In the genomic region with DNA sequence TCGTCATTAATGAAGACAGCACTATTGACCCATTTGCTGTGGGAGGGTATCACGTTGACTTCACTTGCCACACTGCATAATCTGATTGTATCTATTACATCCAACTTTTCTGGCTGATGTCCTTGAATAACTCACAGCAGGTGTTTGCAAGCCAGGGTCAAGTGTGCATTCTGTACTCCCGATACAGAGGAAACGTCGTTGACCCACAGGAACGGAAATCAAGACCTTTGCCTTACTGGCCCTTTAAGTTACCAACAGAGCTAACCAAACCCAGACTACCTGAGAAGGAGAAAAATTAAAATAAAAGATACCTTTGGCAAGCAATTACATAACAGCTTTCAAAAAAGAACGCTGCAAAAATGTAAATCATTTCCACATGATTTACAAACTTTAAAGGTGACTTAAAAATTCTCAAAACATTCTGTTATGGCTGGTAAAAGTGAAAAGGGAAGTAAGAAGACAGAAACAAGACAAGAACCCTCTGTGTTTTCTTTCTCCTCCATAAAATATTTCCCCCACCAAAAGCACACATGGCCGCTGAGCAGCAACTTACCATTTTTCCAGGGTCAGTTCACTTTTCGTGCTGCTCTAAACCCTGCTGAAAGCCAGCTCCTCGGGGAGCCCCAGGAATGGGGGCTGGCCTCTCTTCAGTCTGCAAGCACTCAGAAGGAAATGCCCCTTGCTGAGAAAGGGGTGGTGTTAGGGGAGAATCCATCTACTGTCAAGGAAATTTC, we compare ENCODE assay signal across 28 cellular contexts. TPM values are rescaled to one million over a fixed set of nuclear protein-coding genes. Genes with fewer than 3 reads are reported as not detected.
DNase-seq lines count a peak whose midpoint lies in the region; ATAC-seq, FAIRE-seq and TF ChIP-seq lines count a peak whose summit lies in the region.
"Had no signal": no experiment of that assay in that cellular context is flagged by ENCODE, and none has a peak within 500 bp of the region (broad histone marks: within the 10 kb centered on the region; RNA-seq: fewer than 3 reads in every experiment).

No MANE protein-coding gene starts in this region.

- H3K27me3 ChIP-seq in GM12878 (replicated peaks in 1 of 2; ENCODE audit: control insufficient read depth in 2 of 2, insufficient read depth in 2 of 2, low read length in 1 of 2) = no peaks in the 10 kb centered on the region; a peak in 1 of 4 replicates
- no peaks in the 10 kb centered on the region for H3K27me3 ChIP-seq in parathyroid adenoma (ENCODE audit: control insufficient read depth, insufficient read depth, low read length)
- peaks cover 14% of the 10 kb centered on the region for H3K27me3 ChIP-seq in foreskin keratinocyte
- H3K27me3 ChIP-seq: brain microvascular endothelial cell had no signal

- peaks cover 0 to 2% of the 10 kb centered on the region in 2 donors for H3K9me3 Mint-ChIP-seq in stimulated activated naive B cell treated with anti-CD40 and anti-IgM and Interleukin-4, amounts not matched to agents 10 μg/mL and 1 μg/mL and 100 μg/mL, for 72 hours
- peaks cover 6% of the 10 kb centered on the region for H3K9me3 Mint-ChIP-seq in activated T-helper 17 cell treated with anti-CD3 and anti-CD28 coated beads, Interleukin-2, amount 50 U/mL, for 72 hours
- H3K9me3 Mint-ChIP-seq: activated CD4-positive, alpha-beta T cell treated with anti-CD3 and anti-CD28 coated beads, Interleukin-2, amount 10 ng/mL, durations not matched to agents 7 days and 5 days; activated naive CD4-positive, alpha-beta T cell treated with anti-CD3 and anti-CD28 coated beads, Interleukin-2, amount 10 ng/mL, durations not matched to agents 7 days and 5 days; CD4-positive, alpha-beta T cell; natural killer cell treated with Interleukin-12 subunit alpha and Interleukin-12 subunit beta and Interleukin-15 and Interleukin-18, amount 100 ng/mL, for 72 hours had no signal

- H3K4me3 ChIP-seq in GM12878 = peak overlapping the region; percentile 15; the same call in 1 of the 2 replicates
- no peak overlapping the region for H3K4me3 ChIP-seq in parathyroid adenoma (ENCODE audit: low read depth, low read length)
- H3K4me3 ChIP-seq: mucosa of descending colon had no signal

- TF ChIP-seq POLR2A in GM12878 (IDR thresholded peaks at IDR 0.05; ENCODE audit: low read depth, low read length) = no peak

- SMC1A ChIA-PET in GM12878 (lab: Charles Lee; ENCODE audit: uncharacterized antibody, unreplicated experiment) = interaction anchor here (0.9 to 1.4 kb wide), 2 partner anchors 98 to 109 kb away, joined by 3 to 4 read pairs; no protein-coding TSS in a partner anchor

- H3K27ac ChIP-seq in GM12878 (ENCODE audit: control insufficient read depth, insufficient read depth) (0 out of 2 replicates have a peak overlapping the region, but pooled peaks have one; percentile 9), parathyroid adenoma (no peak overlapping the region), foreskin keratinocyte (no peak overlapping the region)
- H3K27ac ChIP-seq: brain microvascular endothelial cell, KMS-11, WERI-Rb-1 had no signal

- in situ Hi-C loops in GM12878 (cut with MboI) = no loop called here

- TF ChIP-seq EP300 in GM12878 (IDR thresholded peaks at IDR 0.05; ENCODE audit: borderline replicate concordance in 1 of 2, control insufficient read depth in 1 of 2, low read depth in 2 of 2, low read length in 2 of 2) = no peak

- intact Hi-C loops in GM12878 (cut with micrococcal nuclease; ENCODE audit: unreplicated experiment) = loop anchor here (10.0 kb wide), 1 partner anchor 474 kb away; no protein-coding TSS in a partner anchor

- FAIRE-seq in GM12878 (lab: Jason Lieb, UNC) = peak; percentile 83
- FAIRE-seq: HTR-8/SVneo had no signal

- POLR2A ChIA-PET in GM12878 (lab: Charles Lee) = no interaction called here

- CTCF ChIA-PET in GM12878 (lab: Yijun Ruan, JAX) = interaction anchor here (0.8 to 2.1 kb wide), 7 partner anchors 10 to 111 kb away, joined by 3 to 7 read pairs (median 3); no protein-coding TSS in a partner anchor

- H3K27ac Mint-ChIP-seq in stimulated activated naive B cell treated with anti-CD40 and anti-IgM and Interleukin-4, amounts not matched to agents 10 μg/mL and 1 μg/mL and 100 μg/mL, for 72 hours = no peak overlapping the region
- no peak overlapping the region for H3K27ac Mint-ChIP-seq in activated T-helper 17 cell treated with anti-CD3 and anti-CD28 coated beads, Interleukin-2, amount 50 U/mL, for 72 hours
- H3K27ac Mint-ChIP-seq: activated CD4-positive, alpha-beta T cell treated with anti-CD3 and anti-CD28 coated beads, Interleukin-2, amount 10 ng/mL, durations not matched to agents 7 days and 5 days; activated naive CD4-positive, alpha-beta T cell treated with anti-CD3 and anti-CD28 coated beads, Interleukin-2, amount 10 ng/mL, durations not matched to agents 7 days and 5 days; CD4-positive, alpha-beta T cell; natural killer cell treated with Interleukin-12 subunit alpha and Interleukin-12 subunit beta and Interleukin-15 and Interleukin-18, amount 100 ng/mL, for 72 hours had no signal

- H3K9ac ChIP-seq in GM12878 (ENCODE audit: control insufficient read depth, insufficient read depth, low read length) (no peak overlapping the region), parathyroid adenoma (no peak overlapping the region)
- H3K9ac ChIP-seq: KMS-11 had no signal

- H2AFZ ChIP-seq in GM12878 (ENCODE audit: control insufficient read depth, low read depth, low read length) (peak overlapping the region; percentile 55), parathyroid adenoma (peak overlapping the region; percentile 5)

- H3K9me3 ChIP-seq in GM12878 (replicated peaks; ENCODE audit: control insufficient read depth, insufficient read depth, low read length) (no peaks in the 10 kb centered on the region; the same call in 2 of the 3 replicates), parathyroid adenoma (ENCODE audit: control insufficient read depth, low read length) (no peaks in the 10 kb centered on the region)
- H3K9me3 ChIP-seq: mucosa of descending colon had no signal

- no peaks in the 10 kb centered on the region for H3K36me3 ChIP-seq in GM12878 (ENCODE audit: control insufficient read depth in 2 of 2, insufficient read depth in 2 of 2, low read length in 1 of 2)
- H3K36me3 ChIP-seq in parathyroid adenoma (ENCODE audit: control insufficient read depth, insufficient read depth, low read length) = no peaks in the 10 kb centered on the region
- H3K36me3 ChIP-seq: brain microvascular endothelial cell, WERI-Rb-1 had no signal

- H3K4me1 ChIP-seq in GM12878 (ENCODE audit: control insufficient read depth, insufficient read depth, low read length) = peaks cover 16% of the 10 kb centered on the region
- no peaks in the 10 kb centered on the region for H3K4me1 ChIP-seq in parathyroid adenoma
- no peaks in the 10 kb centered on the region for H3K4me1 ChIP-seq in foreskin keratinocyte

- TF ChIP-seq RAD21 in GM12878 (IDR thresholded peaks at IDR 0.05; ENCODE audit: insufficient read depth, low read depth, low read length) = no peak

- no peaks in the 10 kb centered on the region for H3K79me2 ChIP-seq in GM12878 (ENCODE audit: control insufficient read depth, insufficient read depth, low read length)
- H3K79me2 ChIP-seq in parathyroid adenoma = no peaks in the 10 kb centered on the region

- 8% methylated on average over 10 of the region's 10 CpGs for WGBS in GM12878 (ENCODE audit: insufficient coverage, insufficient replicate concordance, low lambda C conversion rate, missing lambda C conversion rate)

- H3K27me3 Mint-ChIP-seq in stimulated activated naive B cell treated with anti-CD40 and anti-IgM and Interleukin-4, amounts not matched to agents 10 μg/mL and 1 μg/mL and 100 μg/mL, for 72 hours = peaks cover 11 to 15% of the 10 kb centered on the region in 2 donors
- peaks cover 4% of the 10 kb centered on the region for H3K27me3 Mint-ChIP-seq in activated T-helper 17 cell treated with anti-CD3 and anti-CD28 coated beads, Interleukin-2, amount 50 U/mL, for 72 hours

- BruUV-seq in GM12878 (replicated peaks; lab: Mats Ljungman, UMichigan) = no TSS peak

- RAD21 ChIA-PET in GM12878 (lab: Charles Lee; ENCODE audit: unreplicated experiment) = interaction anchor here (0.6 to 1.1 kb wide), 3 partner anchors 9 to 132 kb away, joined by 3 to 4 read pairs (median 3); no protein-coding TSS in a partner anchor

- ATAC-seq in HG02885 (IDR thresholded peaks at IDR 0.05; ENCODE audit: poor library complexity, unreplicated experiment) (peak; percentile 49), GM12878 (peak; percentile 51), foreskin keratinocyte (no peak)
- ATAC-seq in stimulated activated naive B cell treated with anti-CD40 and anti-IgM and Interleukin-4, amounts not matched to agents 10 μg/mL and 1 μg/mL and 100 μg/mL, for 72 hours (replicated peaks) = no peak
- no peak for ATAC-seq in activated T-helper 17 cell treated with anti-CD3 and anti-CD28 coated beads, Interleukin-2, amount 50 U/mL, for 72 hours (replicated peaks)
- ATAC-seq: mucosa of descending colon; natural killer cell treated with Interleukin-12 subunit alpha and Interleukin-12 subunit beta and Interleukin-15 and Interleukin-18, amount 100 ng/mL, for 72 hours; Panc1 had no signal

- DNase-seq in NCI-H748 (lab: John Stamatoyannopoulos, UW; ENCODE audit: unreplicated experiment) (peak; percentile 3), NCI-H748 treated with DMSO at 0.1 percent for 48 hours (lab: John Stamatoyannopoulos, UW) (no peak), GM12878 (ENCODE audit: low read depth, low spot score) (no peak), foreskin keratinocyte (no peak)
- DNase-seq in stimulated activated naive B cell treated with anti-CD40 and anti-IgM and Interleukin-4, amounts not matched to agents 10 μg/mL and 1 μg/mL and 100 μg/mL, for 72 hours = no peak
- DNase-seq: activated CD4-positive, alpha-beta T cell treated with anti-CD3 and anti-CD28 coated beads, Interleukin-2, amount 10 ng/mL, durations not matched to agents 7 days and 5 days; activated naive CD4-positive, alpha-beta T cell treated with anti-CD3 and anti-CD28 coated beads, Interleukin-2, amount 10 ng/mL, durations not matched to agents 7 days and 5 days; brain microvascular endothelial cell; CD4-positive, alpha-beta T cell; GOT3; islet precursor cell; MM.1S; mucosa of descending colon; NCI-H1436; NCI-H2081 treated with DMSO at 0.1 percent for 48 hours; NCI-H446 treated with DMSO at 0.1 percent for 48 hours; SHP77; stimulated activated CD4-positive, alpha-beta T cell treated with anti-CD3 and anti-CD28 coated beads, Interleukin-2, amount 100 ng/mL, for 24 hours; T1000; trophoblast cell; WERI-Rb-1 had no signal

- H3K4me2 ChIP-seq in GM12878 (ENCODE audit: control insufficient read depth, insufficient read depth) (peak overlapping the region; percentile 70), parathyroid adenoma (ENCODE audit: low read length) (no peak overlapping the region)
- H3K4me2 ChIP-seq: KMS-11 had no signal

- no peak overlapping the region for H3K4me3 Mint-ChIP-seq in stimulated activated naive B cell treated with anti-CD40 and anti-IgM and Interleukin-4, amounts not matched to agents 10 μg/mL and 1 μg/mL and 100 μg/mL, for 72 hours
- no peak overlapping the region for H3K4me3 Mint-ChIP-seq in activated T-helper 17 cell treated with anti-CD3 and anti-CD28 coated beads, Interleukin-2, amount 50 U/mL, for 72 hours
- H3K4me3 Mint-ChIP-seq: activated CD4-positive, alpha-beta T cell treated with anti-CD3 and anti-CD28 coated beads, Interleukin-2, amount 10 ng/mL, durations not matched to agents 7 days and 5 days; activated naive CD4-positive, alpha-beta T cell treated with anti-CD3 and anti-CD28 coated beads, Interleukin-2, amount 10 ng/mL, durations not matched to agents 7 days and 5 days; CD4-positive, alpha-beta T cell; natural killer cell treated with Interleukin-12 subunit alpha and Interleukin-12 subunit beta and Interleukin-15 and Interleukin-18, amount 100 ng/mL, for 72 hours had no signal

- TF ChIP-seq CTCF in GM12878 (IDR thresholded peaks at IDR 0.05 in 2 of 3, conservative IDR thresholded peaks at IDR 0.05 in 1 of 3; ENCODE audit: control insufficient read depth in 2 of 3, extremely low read depth in 1 of 3, insufficient read depth in 1 of 3, low read depth in 3 of 3, low read length in 3 of 3) (no peak), parathyroid adenoma (IDR thresholded peaks at IDR 0.05) (no peak), foreskin keratinocyte (conservative IDR thresholded peaks at IDR 0.05) (no peak)

- no peaks in the 10 kb centered on the region for H4K20me1 ChIP-seq in GM12878 (ENCODE audit: control insufficient read depth, insufficient read depth)

- no peaks in the 10 kb centered on the region for H3K36me3 Mint-ChIP-seq in stimulated activated naive B cell treated with anti-CD40 and anti-IgM and Interleukin-4, amounts not matched to agents 10 μg/mL and 1 μg/mL and 100 μg/mL, for 72 hours
- no peaks in the 10 kb centered on the region for H3K36me3 Mint-ChIP-seq in activated T-helper 17 cell treated with anti-CD3 and anti-CD28 coated beads, Interleukin-2, amount 50 U/mL, for 72 hours (ENCODE audit: low read depth)
- H3K36me3 Mint-ChIP-seq: activated naive CD4-positive, alpha-beta T cell treated with anti-CD3 and anti-CD28 coated beads, Interleukin-2, amount 10 ng/mL, durations not matched to agents 7 days and 5 days; natural killer cell treated with Interleukin-12 subunit alpha and Interleukin-12 subunit beta and Interleukin-15 and Interleukin-18, amount 100 ng/mL, for 72 hours had no signal

- H3K4me1 Mint-ChIP-seq in stimulated activated naive B cell treated with anti-CD40 and anti-IgM and Interleukin-4, amounts not matched to agents 10 μg/mL and 1 μg/mL and 100 μg/mL, for 72 hours = peaks cover 0 to 9% of the 10 kb centered on the region in 2 donors
- no peaks in the 10 kb centered on the region for H3K4me1 Mint-ChIP-seq in activated T-helper 17 cell treated with anti-CD3 and anti-CD28 coated beads, Interleukin-2, amount 50 U/mL, for 72 hours
- H3K4me1 Mint-ChIP-seq: activated CD4-positive, alpha-beta T cell treated with anti-CD3 and anti-CD28 coated beads, Interleukin-2, amount 10 ng/mL, durations not matched to agents 7 days and 5 days; activated naive CD4-positive, alpha-beta T cell treated with anti-CD3 and anti-CD28 coated beads, Interleukin-2, amount 10 ng/mL, durations not matched to agents 7 days and 5 days had no signal

RNA-seq across cellular contexts. Expression of a gene that starts 6.5 kb away (rescaled TPM):
- total RNA-seq in GM12878 (2013; cell fraction: nucleolus; rRNA removed) = 0.19 TPM in 1 of 2 replicates, not detected in the other
- 4.4 and 4.9 TPM in 2 replicates for total RNA-seq in GM12878 (2014; rRNA removed)
- 3.9 TPM in 2 replicates for total RNA-seq in GM12878 (2014; rRNA removed; fragmentation: Illumina TruSeq; extraction: Trizol)
- 6.3 and 6.6 TPM in 2 replicates for total RNA-seq in GM12878 (2021)
- 1.4 TPM for polyA plus RNA-seq in GM12878 (2011; ENCODE audit: low read depth)
- 0.03 TPM in 1 of 2 replicates, not detected in the other for polyA plus RNA-seq in GM12878 (2011; rRNA removed)
- polyA plus RNA-seq in GM12878 (2011; cell fraction: cytosol; rRNA removed) = 0.04 TPM in 1 of 2 replicates, not detected in the other
- not detected in 2 replicates for polyA plus RNA-seq in GM12878 (2011; cell fraction: nucleus; rRNA removed)
- polyA plus RNA-seq in GM12878 (2012) = 3.8 and 3.9 TPM in 2 replicates
- polyA plus RNA-seq in GM12878 (2014; fragmentation: Illumina TruSeq; extraction: Trizol) = 3.7 and 4.1 TPM in 2 replicates
- 1 to 10 TPM; 1.9 to 4.6 TPM for polyA plus RNA-seq in GM12878 (2014; fragmentation: Nextera tagmentation; extraction: Ambion mirVana)
- 5.5 and 7.2 TPM in 2 replicates for polyA plus RNA-seq in GM12878 (2014; rRNA removed)
- polyA plus RNA-seq in GM12878 (2016; fragmentation: Nextera tagmentation; extraction: Ambion mirVana) = 1 to 10 TPM; 3.9 to 4.9 TPM
- polyA minus RNA-seq in GM12878 (2011; rRNA and poly(A)+ RNA removed) = not detected in 2 replicates
- not detected in 2 replicates for polyA minus RNA-seq in GM12878 (2011; cell fraction: cytosol; rRNA and poly(A)+ RNA removed)
- polyA minus RNA-seq in GM12878 (2011; cell fraction: nucleus; rRNA and poly(A)+ RNA removed) = not detected in 2 replicates
- not detected in 2 replicates for total RNA-seq in foreskin keratinocyte
- not detected in 2 replicates for polyA plus RNA-seq in foreskin keratinocyte
- not detected for total RNA-seq in activated T-helper 17 cell treated with anti-CD3 and anti-CD28 coated beads, Interleukin-2, amount 50 U/mL, for 72 hours
- total RNA-seq: CD4-positive, alpha-beta T cell had no signal

Comparison
In these comparisons a context has a peak if more than half of its experiments do, and no peak if none do; other contexts are left out.
1. ATAC-seq: peak in HG02885 (single experiment) and GM12878 (single experiment); none in stimulated activated naive B cell treated with anti-CD40 and anti-IgM and Interleukin-4, amounts not matched to agents 10 μg/mL and 1 μg/mL and 100 μg/mL, for 72 hours (0 of 2), foreskin keratinocyte (single experiment) and activated T-helper 17 cell treated with anti-CD3 and anti-CD28 coated beads, Interleukin-2, amount 50 U/mL, for 72 hours (single experiment).